ENCODE assay signal across 14 cellular contexts in genomic region chr21:45454924-45455315, GRCh38. TPM values are rescaled to one million over a fixed set of nuclear protein-coding genes. Genes with fewer than 3 reads are reported as not detected.
DNase-seq lines count a peak whose midpoint lies in the region; ATAC-seq, FAIRE-seq and TF ChIP-seq lines count a peak whose summit lies in the region.
"Had no signal": no experiment of that assay in that cellular context is flagged by ENCODE, and none has a peak within 500 bp of the region (broad histone marks: within the 10 kb centered on the region; RNA-seq: fewer than 3 reads in every experiment).

No MANE protein-coding gene starts in this region.

- H3K9ac ChIP-seq in endodermal cell (ENCODE audit: extremely low read depth, low read length, poor library complexity, severe bottlenecking), result no peak overlapping the region

- peaks cover 10% of the 10 kb centered on the region for H3K9me3 Mint-ChIP-seq in activated CD4-positive, alpha-beta T cell treated with anti-CD3 and anti-CD28 coated beads, Interleukin-2, amount 10 ng/mL, durations not matched to agents 24 days and 14 days
- no peaks in the 10 kb centered on the region for H3K9me3 Mint-ChIP-seq in endodermal cell

- H3K4me1 ChIP-seq in tibial artery (peaks cover 0 to 77% (median 64%) of the 10 kb centered on the region in 4 donors), endodermal cell (ENCODE audit: control insufficient read depth, insufficient read depth, low read length) (no peaks in the 10 kb centered on the region)

- peak; percentile 6 for ATAC-seq in left lobe of liver

- intact Hi-C loops in tibial artery (cut with DNase I; ENCODE audit: low total_unique reads), result loop anchor here (10.0 kb wide), 1 partner anchor 300 kb away; no protein-coding TSS in a partner anchor
- intact Hi-C loops in activated CD4-positive, alpha-beta T cell treated with anti-CD3 and anti-CD28 coated beads, Interleukin-2, amount 10 ng/mL, durations not matched to agents 24 days and 14 days (cut with micrococcal nuclease), result no loop called here

- H3K27ac ChIP-seq in tibial artery (peak overlapping the region; percentile 73 to 75), endodermal cell (ENCODE audit: low read depth, low read length) (no peak overlapping the region)

- 94 to 95% methylated on average over 12 of the region's 12 CpGs for WGBS in endodermal cell (ENCODE audit: insufficient coverage in 1 of 2, insufficient read length in 1 of 2), 2 experiments

- H3K4me3 Mint-ChIP-seq in activated CD4-positive, alpha-beta T cell treated with anti-CD3 and anti-CD28 coated beads, Interleukin-2, amount 10 ng/mL, durations not matched to agents 24 days and 14 days, result no peak overlapping the region
- no peak overlapping the region for H3K4me3 Mint-ChIP-seq in endodermal cell
- H3K4me3 Mint-ChIP-seq: activated CD8-positive, alpha-beta T cell treated with anti-CD3 and anti-CD28 coated beads for 36 hours; CD4-positive, alpha-beta memory T cell had no signal

- DNase-seq in LNCaP clone FGC (ENCODE audit: low read depth), result no peak
- DNase-seq in choroid plexus epithelial cell (ENCODE audit: low read depth), result peak; percentile 41
- DNase-seq in left lobe of liver (ENCODE audit: low spot score), result peak; percentile 76
- peak in 1 of 2 donors; percentile 69 for DNase-seq in tibial artery
- no peak for DNase-seq in activated CD4-positive, alpha-beta T cell treated with anti-CD3 and anti-CD28 coated beads, Interleukin-2, amount 10 ng/mL, durations not matched to agents 24 days and 14 days
- DNase-seq in D721Med (ENCODE audit: insufficient read length, low spot score), result no peak
- DNase-seq in endodermal cell, result no peak
- no peak for DNase-seq in effector CD4-positive, alpha-beta T cell
- DNase-seq: activated CD8-positive, alpha-beta T cell treated with anti-CD3 and anti-CD28 coated beads for 36 hours; activated naive CD4-positive, alpha-beta T cell; dermis blood vessel endothelial cell; NCI-H2171 treated with DMSO at 0.1 percent for 48 hours; stimulated activated CD4-positive, alpha-beta T cell treated with anti-CD3 and anti-CD28 coated beads, Interleukin-1b, Interleukin-23, amount 100 ng/mL, for 48 hours had no signal

- FAIRE-seq in D721Med (lab: Jason Lieb, UNC), result no peak

- H3K36me3 ChIP-seq in tibial artery, result no peaks in the 10 kb centered on the region
- peaks cover 33% of the 10 kb centered on the region for H3K36me3 ChIP-seq in endodermal cell (ENCODE audit: control insufficient read depth, insufficient read depth, low read length)

- H3K27me3 Mint-ChIP-seq in activated CD4-positive, alpha-beta T cell treated with anti-CD3 and anti-CD28 coated beads, Interleukin-2, amount 10 ng/mL, durations not matched to agents 24 days and 14 days, result no peaks in the 10 kb centered on the region
- H3K27me3 Mint-ChIP-seq in endodermal cell (ENCODE audit: insufficient read depth), result no peaks in the 10 kb centered on the region
- H3K27me3 Mint-ChIP-seq: activated CD8-positive, alpha-beta T cell treated with anti-CD3 and anti-CD28 coated beads for 36 hours; CD4-positive, alpha-beta memory T cell had no signal

- H3K36me3 Mint-ChIP-seq in activated CD4-positive, alpha-beta T cell treated with anti-CD3 and anti-CD28 coated beads, Interleukin-2, amount 10 ng/mL, durations not matched to agents 24 days and 14 days (ENCODE audit: low read depth), result no peaks in the 10 kb centered on the region
- peaks cover 10% of the 10 kb centered on the region for H3K36me3 Mint-ChIP-seq in endodermal cell (ENCODE audit: low read depth)
- H3K36me3 Mint-ChIP-seq: CD4-positive, alpha-beta memory T cell had no signal

- H3K4me3 ChIP-seq in LNCaP clone FGC (ENCODE audit: low read depth, low read length), result peak overlapping the region; percentile 31
- H3K4me3 ChIP-seq in choroid plexus epithelial cell (ENCODE audit: low read depth, low read length), result no peak overlapping the region
- peak overlapping the region; percentile 52 to 55 for H3K4me3 ChIP-seq in tibial artery
- no peak overlapping the region for H3K4me3 ChIP-seq in endodermal cell (ENCODE audit: low read length)

- H3K9me3 ChIP-seq in tibial artery (no peaks in the 10 kb centered on the region), endodermal cell (ENCODE audit: control insufficient read depth, low read length) (peaks cover 3% of the 10 kb centered on the region)

- H3K27ac Mint-ChIP-seq in activated CD4-positive, alpha-beta T cell treated with anti-CD3 and anti-CD28 coated beads, Interleukin-2, amount 10 ng/mL, durations not matched to agents 24 days and 14 days, result no peak overlapping the region
- H3K27ac Mint-ChIP-seq in endodermal cell, result no peak overlapping the region
- H3K27ac Mint-ChIP-seq: activated CD8-positive, alpha-beta T cell treated with anti-CD3 and anti-CD28 coated beads for 36 hours; CD4-positive, alpha-beta memory T cell had no signal

- H3K4me1 Mint-ChIP-seq in activated CD4-positive, alpha-beta T cell treated with anti-CD3 and anti-CD28 coated beads, Interleukin-2, amount 10 ng/mL, durations not matched to agents 24 days and 14 days, result no peaks in the 10 kb centered on the region
- H3K4me1 Mint-ChIP-seq in endodermal cell, result peaks cover 2% of the 10 kb centered on the region

- TF ChIP-seq CTCF in LNCaP clone FGC (IDR thresholded peaks at IDR 0.05; ENCODE audit: control insufficient read depth, extremely low read depth, insufficient read depth) (no peak), choroid plexus epithelial cell (conservative IDR thresholded peaks at IDR 0.05; ENCODE audit: low read depth, low read length) (no peak), tibial artery (IDR thresholded peaks at IDR 0.05) (no peak), D721Med (IDR thresholded peaks at IDR 0.05; ENCODE audit: insufficient read depth, missing control alignments) (no peak), endodermal cell (conservative IDR thresholded peaks at IDR 0.05) (no peak)

- H3K27me3 ChIP-seq in tibial artery, result no peaks in the 10 kb centered on the region
- H3K27me3 ChIP-seq in endodermal cell (ENCODE audit: control insufficient read depth, insufficient read depth, low read length, poor library complexity, severe bottlenecking), result no peaks in the 10 kb centered on the region

RNA-seq across cellular contexts. Expression of gene COL18A1, which starts 50.0 kb away (rescaled TPM):
- 499 TPM for total RNA-seq in left lobe of liver
- total RNA-seq in activated CD4-positive, alpha-beta T cell treated with anti-CD3 and anti-CD28 coated beads, Interleukin-2, amount 10 ng/mL, durations not matched to agents 24 days and 14 days, result 3.1 and 3.2 TPM in 2 replicates
- total RNA-seq in endodermal cell, result 100 to 1,000 TPM; 332 to 398 TPM
- 216 TPM for polyA plus RNA-seq in endodermal cell (2013, experiment 1 of 2)
- polyA plus RNA-seq in endodermal cell (2013, experiment 2 of 2), result 213 TPM

Comparison
In these comparisons a context has a peak if more than half of its experiments do, and no peak if none do; other contexts are left out.
1. DNase-seq: peak in choroid plexus epithelial cell (single experiment) and left lobe of liver (single experiment); none in LNCaP clone FGC (single experiment), activated CD4-positive, alpha-beta T cell treated with anti-CD3 and anti-CD28 coated beads, Interleukin-2, amount 10 ng/mL, durations not matched to agents 24 days and 14 days (single experiment), D721Med (single experiment), endodermal cell (single experiment) and effector CD4-positive, alpha-beta T cell (single experiment).
2. H3K4me3 ChIP-seq: peak in LNCaP clone FGC (single experiment) and tibial artery (2 of 2); none in choroid plexus epithelial cell (single experiment) and endodermal cell (single experiment).
3. RNA of gene COL18A1, which starts 50.0 kb away (total RNA-seq): 499 TPM in left lobe of liver (single experiment) and 332 to 398 TPM in endodermal cell; 3.1 to 3.2 TPM in activated CD4-positive, alpha-beta T cell treated with anti-CD3 and anti-CD28 coated beads, Interleukin-2, amount 10 ng/mL, durations not matched to agents 24 days and 14 days; every median in the first group is over 10 times any median in the second.